In genomic region chr2:233354500-233354924, GRCh38 we compare ENCODE assay signal across 8 cellular contexts. TPM values are rescaled to one million over a fixed set of nuclear protein-coding genes. Genes with fewer than 3 reads are reported as not detected.
DNase-seq lines count a peak whose midpoint lies in the region; ATAC-seq, FAIRE-seq and TF ChIP-seq lines count a peak whose summit lies in the region.

No MANE protein-coding gene starts in this region.

- H3K36me3 Mint-ChIP-seq in activated T-helper 17 cell treated with anti-CD3 and anti-CD28 coated beads, Interleukin-2, amount 50 U/mL, for 72 hours (ENCODE audit: low read depth), result peaks cover 28% of the 10 kb centered on the region
- H3K36me3 Mint-ChIP-seq in mesothelial cell of epicardium, result no peaks in the 10 kb centered on the region

- in situ Hi-C loops in GM18951 (cut with MboI; ENCODE audit: low sequenced_read_pairs, unreplicated experiment), result no loop called here

- no peak for TF ChIP-seq CTCF in mesothelial cell of epicardium (IDR thresholded peaks at IDR 0.05; ENCODE audit: unreplicated experiment)

- intact Hi-C loops in posterior cingulate gyrus (cut with DNase I), result loop anchor here (1.0 kb wide), 1 partner anchor 89 kb away; no protein-coding TSS in a partner anchor

- H3K27me3 Mint-ChIP-seq in activated T-helper 17 cell treated with anti-CD3 and anti-CD28 coated beads, Interleukin-2, amount 50 U/mL, for 72 hours, result no peaks in the 10 kb centered on the region
- H3K27me3 Mint-ChIP-seq in mesothelial cell of epicardium (ENCODE audit: low read depth), result peaks cover 14% of the 10 kb centered on the region

- FAIRE-seq in frontal cortex (lab: Jason Lieb, UNC), result no peak

- no peaks in the 10 kb centered on the region for H3K9me3 Mint-ChIP-seq in activated T-helper 17 cell treated with anti-CD3 and anti-CD28 coated beads, Interleukin-2, amount 50 U/mL, for 72 hours
- no peaks in the 10 kb centered on the region for H3K9me3 Mint-ChIP-seq in mesothelial cell of epicardium

- ATAC-seq in HG02870 (IDR thresholded peaks at IDR 0.05; ENCODE audit: unreplicated experiment), result peak; percentile 15
- peak; percentile 26 for ATAC-seq in activated T-helper 17 cell treated with anti-CD3 and anti-CD28 coated beads, Interleukin-2, amount 50 U/mL, for 72 hours (replicated peaks)

- peak overlapping the region; percentile 87 for H3K4me3 Mint-ChIP-seq in activated T-helper 17 cell treated with anti-CD3 and anti-CD28 coated beads, Interleukin-2, amount 50 U/mL, for 72 hours
- H3K4me3 Mint-ChIP-seq in mesothelial cell of epicardium, result peak overlapping the region; percentile 50

- H3K4me1 Mint-ChIP-seq in activated T-helper 17 cell treated with anti-CD3 and anti-CD28 coated beads, Interleukin-2, amount 50 U/mL, for 72 hours, result peaks cover 45% of the 10 kb centered on the region
- H3K4me1 Mint-ChIP-seq in mesothelial cell of epicardium, result peaks cover 43% of the 10 kb centered on the region

- H3K27ac Mint-ChIP-seq in activated T-helper 17 cell treated with anti-CD3 and anti-CD28 coated beads, Interleukin-2, amount 50 U/mL, for 72 hours, result no peak overlapping the region
- no peak overlapping the region for H3K27ac Mint-ChIP-seq in mesothelial cell of epicardium

- no peak for DNase-seq in mesothelial cell of epicardium (ENCODE audit: low spot score in 2 of 2, unreplicated experiment in 2 of 2)
- DNase-seq in putamen (ENCODE audit: low spot score), result no peak
- DNase-seq in NCI-H1694 (lab: John Stamatoyannopoulos, UW), result no peak
- DNase-seq in posterior cingulate gyrus, result no peak
- DNase-seq in frontal cortex (ENCODE audit: low spot score in 2 of 2), result no peak

- TF ChIP-seq POLR2A in GM18951 (IDR thresholded peaks at IDR 0.05; ENCODE audit: extremely low read depth, insufficient read depth, insufficient read length), result peak; percentile 76

RNA-seq across cellular contexts. Expression of gene DGKD, which starts 0.2 kb away (rescaled TPM):
- 10 to 100 TPM; 34.6 to 59.6 TPM for total RNA-seq in activated T-helper 17 cell treated with anti-CD3 and anti-CD28 coated beads, Interleukin-2, amount 50 U/mL, for 72 hours
- total RNA-seq in mesothelial cell of epicardium (52.8 to 64.5 TPM (median 57.0 TPM) in 3 replicates), frontal cortex (46.5 TPM)

RNA-seq across cellular contexts. Expression of gene SAG, which starts 46.9 kb away (rescaled TPM):
- total RNA-seq in activated T-helper 17 cell treated with anti-CD3 and anti-CD28 coated beads, Interleukin-2, amount 50 U/mL, for 72 hours, result 1 to 10 TPM in 1 of 2 donors, under 1 TPM in 1; 0.04 to 1.7 TPM
- total RNA-seq in mesothelial cell of epicardium (not detected in 3 replicates), frontal cortex (0.82 TPM)
